ENCODE assay signal across 8 cellular contexts in genomic region chr9:129641751-129642585, GRCh38. TPM values are rescaled to one million over a fixed set of nuclear protein-coding genes. Genes with fewer than 3 reads are reported as not detected.
DNase-seq lines count a peak whose midpoint lies in the region; ATAC-seq and TF ChIP-seq lines count a peak whose summit lies in the region.

Gene ASB6 (minus strand): TSS chr9:129642151. CDS start chr9:129641999, 152 bp downstream.

- peaks cover 0 to 5% (median 4%) of the 10 kb centered on the region in 7 donors for H3K9me3 Mint-ChIP-seq in CD14-positive monocyte

- 0 to 1% methylated on average over 34 to 58 of the region's 93 CpGs for WGBS in lower leg skin, 2 donors

- intact Hi-C loops in CD14-positive monocyte (cut with micrococcal nuclease), result loop anchor here (2.0 to 5.0 kb wide), 3 partner anchors 15 to 150 kb away; partner anchors contain the start of gene NTMT1 (in 1 of the 2)
- intact Hi-C loops in dorsolateral prefrontal cortex (cut with DNase I), result loop anchor here in 1 of 2 donors (2.0 kb wide), 1 partner anchor 141 kb away; no protein-coding TSS in a partner anchor
- intact Hi-C loops in lower leg skin (cut with DNase I; ENCODE audit: low total_unique reads), result loop anchor here (5.0 kb wide), 1 partner anchor 145 kb away; no protein-coding TSS in a partner anchor

- H3K4me3 ChIP-seq in dorsolateral prefrontal cortex, result peak within 1 kb of the TSS; percentile 61 to 100 (median 98)
- H3K4me3 ChIP-seq in lower leg skin (ENCODE audit: low read depth, poor library complexity, severe bottlenecking), result peak within 1 kb of the TSS; percentile 80

- no peak for TF ChIP-seq POLR2A in lower leg skin (IDR thresholded peaks at IDR 0.05)

- peak within 1 kb of the TSS; percentile 82 to 88 for H3K4me3 Mint-ChIP-seq in CD14-positive monocyte

- peak; percentile 98 for DNase-seq in CD14-positive monocyte (ENCODE audit: low spot score)
- peak; percentile 96 for DNase-seq in NCI-H774 (lab: John Stamatoyannopoulos, UW)
- peak; percentile 99 for DNase-seq in activated CD4-positive, alpha-beta T cell treated with anti-CD3 and anti-CD28 coated beads, Interleukin-2, amount 50 U/mL, for 48 hours
- peak; percentile 87 to 97 (median 94) for DNase-seq in dorsolateral prefrontal cortex
- DNase-seq in lower leg skin (ENCODE audit: low spot score in 2 of 2), result peak; percentile 94 to 99
- DNase-seq in stimulated activated CD4-positive, alpha-beta T cell treated with anti-CD3 and anti-CD28 coated beads, Interleukin-4, amount 100 ng/mL, for 48 hours (ENCODE audit: low read depth in 2 of 2), result peak; percentile 97 to 99

- no peaks in the 10 kb centered on the region for H3K27me3 ChIP-seq in dorsolateral prefrontal cortex

- H3K27ac ChIP-seq in dorsolateral prefrontal cortex, result peak within 1 kb of the TSS; percentile 19 to 96 (median 88)

- peak; percentile 89 for ATAC-seq in GM19324 (IDR thresholded peaks at IDR 0.05; ENCODE audit: low FRiP score, unreplicated experiment)
- peak; percentile 77 for ATAC-seq in HG03520 (IDR thresholded peaks at IDR 0.05; ENCODE audit: unreplicated experiment)

- peaks cover 2 to 14% (median 4%) of the 10 kb centered on the region in 3 donors for H3K27me3 Mint-ChIP-seq in CD14-positive monocyte (ENCODE audit: low read depth in 3 of 3)

- peaks cover 29% of the 10 kb centered on the region for H3K4me1 Mint-ChIP-seq in CD14-positive monocyte

- peaks cover 17 to 19% of the 10 kb centered on the region in 2 donors for H3K36me3 Mint-ChIP-seq in CD14-positive monocyte

- TF ChIP-seq CTCF in CD14-positive monocyte (IDR thresholded peaks at IDR 0.05), result peak; percentile 100
- peak; percentile 94 to 100 (median 100) for TF ChIP-seq CTCF in dorsolateral prefrontal cortex (IDR thresholded peaks at IDR 0.05 in 54 of 56, conservative IDR thresholded peaks at IDR 0.05 in 2 of 56; ENCODE audit: low read depth in 1 of 56, partially characterized antibody in 56 of 56)
- peak in 1 of 3 donors; percentile 100 for TF ChIP-seq CTCF in lower leg skin (IDR thresholded peaks at IDR 0.05)

- peak within 1 kb of the TSS; percentile 80 to 90 (median 87) for H3K27ac Mint-ChIP-seq in CD14-positive monocyte

RNA-seq across cellular contexts. Expression of gene ASB6, which starts in this region (rescaled TPM):
- 10 to 100 TPM in 1 of 2 donors, 1 to 10 TPM in 1; 8.1 to 10.1 TPM for polyA plus RNA-seq in CD14-positive monocyte
- 10 to 100 TPM; 20.5 to 43.2 (median 32.5) TPM for total RNA-seq in dorsolateral prefrontal cortex
- total RNA-seq in lower leg skin, result 10 to 100 TPM; 33.0 to 46.9 (median 40.1) TPM

Comparison
In these comparisons a context has a peak if more than half of its experiments do, and no peak if none do; other contexts are left out.
1. Peak in every context shown above with its lines: DNase-seq, ATAC-seq, H3K4me3 ChIP-seq and H3K27ac ChIP-seq.